8 cellular contexts compared by ENCODE assay signal in genomic region chr9:35658144-35658893, GRCh38. TPM values are rescaled to one million over a fixed set of nuclear protein-coding genes. Genes with fewer than 3 reads are reported as not detected.
DNase-seq lines count a peak whose midpoint lies in the region; ATAC-seq and TF ChIP-seq lines count a peak whose summit lies in the region.

TSS of gene CCDC107 (plus strand) at chr9:35658292. CDS start at chr9:35658380, 88 bp downstream.

- H3K4me3 ChIP-seq in right atrium auricular region (peak within 1 kb of the TSS; percentile 85 to 89), rectal smooth muscle tissue (ENCODE audit: low read length) (peak within 1 kb of the TSS; percentile 91), aorta (ENCODE audit: low read length in 2 of 2) (peak within 1 kb of the TSS; percentile 80 to 90)

- H3K27me3 ChIP-seq in right atrium auricular region (no peaks in the 10 kb centered on the region), rectal smooth muscle tissue (ENCODE audit: control insufficient read depth, insufficient read depth, low read length) (no peaks in the 10 kb centered on the region), aorta (ENCODE audit: control insufficient read depth in 1 of 2, insufficient read depth in 2 of 2, low read length in 1 of 2) (no peaks in the 10 kb centered on the region)

- peak within 1 kb of the TSS; percentile 100 for H3K27ac ChIP-seq in angular gyrus (ENCODE audit: low read depth, low read length)
- H3K27ac ChIP-seq in right atrium auricular region, result peak within 1 kb of the TSS; percentile 97 to 98
- peak within 1 kb of the TSS; percentile 99 for H3K27ac ChIP-seq in rectal smooth muscle tissue (ENCODE audit: low read depth, low read length)
- H3K27ac ChIP-seq in aorta (ENCODE audit: low read depth in 1 of 2, low read length in 2 of 2), result peak within 1 kb of the TSS; percentile 77 to 86

- H3K36me3 ChIP-seq in right atrium auricular region (peaks cover 15% of the 10 kb centered on the region), rectal smooth muscle tissue (ENCODE audit: control insufficient read depth, insufficient read depth, low read length) (no peaks in the 10 kb centered on the region), aorta (ENCODE audit: control insufficient read depth in 1 of 2, insufficient read depth in 2 of 2, low read length in 1 of 2) (no peaks in the 10 kb centered on the region)

- peak; percentile 71 for ATAC-seq in GM18498 (IDR thresholded peaks at IDR 0.05; ENCODE audit: unreplicated experiment)
- ATAC-seq in HG02852 (IDR thresholded peaks at IDR 0.05; ENCODE audit: unreplicated experiment), result peak; percentile 67
- peak; percentile 93 for ATAC-seq in aorta (ENCODE audit: low FRiP score)

- H3K4me1 ChIP-seq in right atrium auricular region, result peaks cover 0 to 42% of the 10 kb centered on the region in 2 donors
- H3K4me1 ChIP-seq in rectal smooth muscle tissue (ENCODE audit: control insufficient read depth, insufficient read depth, low read length), result peaks cover 32% of the 10 kb centered on the region
- H3K4me1 ChIP-seq in aorta (ENCODE audit: control insufficient read depth in 1 of 2, insufficient read depth in 2 of 2, low read length in 2 of 2), result peaks cover 0 to 2% of the 10 kb centered on the region in 2 donors

- peak within 1 kb of the TSS; percentile 95 for H3K9ac ChIP-seq in rectal smooth muscle tissue (ENCODE audit: low read length)

- TF ChIP-seq CTCF in right atrium auricular region (IDR thresholded peaks at IDR 0.05), result peak; percentile 42 to 83

- intact Hi-C loops in T-helper 2 cell treated with Interferon-gamma antibody and Interleukin-4, amounts not matched to agents 100 ng/mL and 5 ng/mL, for 36 hours (cut with micrococcal nuclease), result loop anchor here (1.0 to 5.0 kb wide), 4 partner anchors 38 to 541 kb away; partner anchors contain the start of genes ATOSB, CREB3 and TLN1
- intact Hi-C loops in aorta (cut with DNase I), result loop anchor here (2.0 to 10.0 kb wide), 2 partner anchors 72 to 226 kb away; no protein-coding TSS in a partner anchor

- DNase-seq in NCI-H146 treated with DMSO at 0.1 percent for 48 hours (lab: John Stamatoyannopoulos, UW; ENCODE audit: unreplicated experiment), result peak; percentile 92
- DNase-seq in right atrium auricular region (ENCODE audit: low spot score), result peak; percentile 81
- DNase-seq in aorta, result peak; percentile 91 to 95

- H3K9me3 ChIP-seq in right atrium auricular region (no peaks in the 10 kb centered on the region), aorta (ENCODE audit: control insufficient read depth, low read length) (no peaks in the 10 kb centered on the region)

- 0 to 1% methylated on average over 57 to 65 of the region's 65 CpGs for WGBS in aorta, 2 donors

RNA-seq across cellular contexts. Expression of gene CCDC107, which starts in this region (rescaled TPM):
- 25.6 and 27.2 TPM in 2 replicates for total RNA-seq in T-helper 2 cell treated with Interferon-gamma antibody and Interleukin-4, amounts not matched to agents 100 ng/mL and 5 ng/mL, for 36 hours
- total RNA-seq in right atrium auricular region (10 to 100 TPM; 38.5 to 64.3 TPM), aorta (10 to 100 TPM; 53.7 to 79.6 TPM)
- 100 to 1,000 TPM in 1 of 2 donors, 10 to 100 TPM in 1; 65.7 to 224 TPM for polyA plus RNA-seq in aorta

Comparison
In these comparisons a context has a peak if more than half of its experiments do, and no peak if none do; other contexts are left out.
1. Peak in every context shown above with its lines: DNase-seq, ATAC-seq, H3K4me3 ChIP-seq and H3K27ac ChIP-seq.